ENCODE assay signal across 25 cellular contexts in genomic region chr12:120049426-120049825, GRCh38.
"Had no signal": no experiment of that assay in that cellular context is flagged by ENCODE, and none has a peak within 500 bp of the region (broad histone marks: within the 10 kb centered on the region; RNA-seq: fewer than 3 reads in every experiment).

No MANE protein-coding gene starts in this region.

- ATAC-seq: activated T-cell treated with anti-CD3 and anti-CD28 coated beads, Interleukin-2, amount 50 U/mL, for 4 hours; foreskin keratinocyte; heart right ventricle; naive thymus-derived CD8-positive, alpha-beta T cell; psoas muscle; stimulated activated naive B cell treated with anti-CD40 and anti-IgM and Interleukin-4, amounts not matched to agents 10 μg/mL and 1 μg/mL and 100 μg/mL, for 72 hours had no signal

- H3K27ac Mint-ChIP-seq: activated naive CD4-positive, alpha-beta T cell treated with anti-CD3 and anti-CD28 coated beads for 36 hours; dendritic cell treated with granulocyte-macrophage colony-stimulating factor and Interleukin-4, amounts not matched to agents 40 ng/mL and 50 ng/mL, for 4 days; stimulated activated naive B cell treated with anti-CD40 and anti-IgM and Interleukin-4, amounts not matched to agents 10 μg/mL and 1 μg/mL and 100 μg/mL, for 72 hours had no signal

- H3K9me3 ChIP-seq: esophagus muscularis mucosa, psoas muscle, tibial nerve had no signal

- H3K27me3 ChIP-seq: esophagus muscularis mucosa, foreskin keratinocyte, tibial nerve had no signal

- DNase-seq: activated CD4-positive, alpha-beta T cell treated with anti-CD3 and anti-CD28 coated beads for 4 hours; activated CD4-positive, alpha-beta T cell treated with anti-CD3 and anti-CD28 coated beads, Interleukin-2, amount 50 U/mL, for 4 hours; activated CD4-positive, CD25-positive, alpha-beta regulatory T cell; activated CD8-positive, alpha-beta memory T cell treated with anti-CD3 and anti-CD28 coated beads, Interleukin-2, amount 50 U/mL, for 48 hours; activated effector memory CD4-positive, alpha-beta T cell treated with Interleukin-2 at 50 U/mL for 16 hours; activated naive CD4-positive, alpha-beta T cell treated with anti-CD3 and anti-CD28 coated beads for 36 hours; activated T-cell treated with anti-CD3 and anti-CD28 coated beads, Interleukin-2, amount 50 U/mL, for 4 hours; amygdala; central memory CD4-positive, alpha-beta T cell; foreskin keratinocyte; heart right ventricle; midbrain; naive thymus-derived CD8-positive, alpha-beta T cell; nucleus accumbens; psoas muscle; stimulated activated CD4-positive, alpha-beta T cell treated with anti-CD3 and anti-CD28 coated beads, Interleukin-1b, Interleukin-23, amount 100 ng/mL, for 48 hours; stimulated activated CD4-positive, alpha-beta T cell treated with anti-CD3 and anti-CD28 coated beads, Interleukin-4, amount 100 ng/mL, for 4 hours; stimulated activated CD8-positive, alpha-beta memory T cell treated with anti-CD3 and anti-CD28 coated beads, Interleukin-4, amount 100 ng/mL, for 48 hours; stimulated activated naive B cell treated with anti-CD40 and anti-IgM and Interleukin-4, amounts not matched to agents 10 μg/mL and 1 μg/mL and 100 μg/mL, for 72 hours; T-helper 2 cell had no signal

- H3K4me3 Mint-ChIP-seq: activated naive CD4-positive, alpha-beta T cell treated with anti-CD3 and anti-CD28 coated beads for 36 hours; activated T-cell treated with anti-CD3 and anti-CD28 coated beads, Interleukin-2, amount 50 U/mL, for 4 hours; dendritic cell treated with granulocyte-macrophage colony-stimulating factor and Interleukin-4, amounts not matched to agents 40 ng/mL and 50 ng/mL, for 4 days; naive thymus-derived CD8-positive, alpha-beta T cell; neural crest cell; stimulated activated naive B cell treated with anti-CD40 and anti-IgM and Interleukin-4, amounts not matched to agents 10 μg/mL and 1 μg/mL and 100 μg/mL, for 72 hours had no signal

- H3K9me3 Mint-ChIP-seq: activated naive CD4-positive, alpha-beta T cell treated with anti-CD3 and anti-CD28 coated beads for 36 hours; activated T-cell treated with anti-CD3 and anti-CD28 coated beads, Interleukin-2, amount 50 U/mL, for 4 hours; dendritic cell treated with granulocyte-macrophage colony-stimulating factor and Interleukin-4, amounts not matched to agents 40 ng/mL and 50 ng/mL, for 4 days had no signal

- H3K27ac ChIP-seq: esophagus muscularis mucosa, foreskin keratinocyte, heart right ventricle, parathyroid adenoma, psoas muscle, tibial nerve had no signal

- H3K27me3 Mint-ChIP-seq: naive thymus-derived CD8-positive, alpha-beta T cell had no signal

- H3K4me1 Mint-ChIP-seq: neural crest cell had no signal
